Comparison of ENCODE assay signal across 11 cellular contexts in the genomic region with DNA sequence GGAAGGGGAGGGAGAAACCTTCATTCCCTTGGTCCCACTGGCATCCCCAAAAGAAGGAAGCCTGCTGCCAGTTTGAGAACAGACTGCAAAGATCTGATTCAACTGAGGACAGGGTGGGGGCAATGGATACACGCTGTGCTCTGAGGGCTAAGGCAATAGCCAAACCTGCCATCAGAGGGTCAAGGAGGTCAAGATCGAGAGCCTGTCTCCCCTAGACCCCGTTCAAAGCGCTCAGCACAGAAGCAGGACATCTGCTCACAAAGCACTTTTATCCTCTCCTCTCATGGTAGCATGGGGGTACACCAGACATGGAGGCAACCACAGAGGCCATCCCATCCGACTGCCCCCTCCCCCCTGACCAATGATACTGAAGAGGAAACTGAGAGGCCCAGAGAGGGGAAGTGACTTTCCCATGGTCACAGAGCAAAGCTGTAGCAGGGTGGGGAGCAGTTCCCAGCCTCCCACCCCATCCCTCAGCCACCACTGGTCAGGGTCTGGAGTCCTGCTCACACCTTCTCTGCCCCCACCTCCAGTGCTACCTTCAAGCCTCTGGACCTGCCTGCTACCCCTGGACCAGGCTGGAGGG. TPM values are rescaled to one million over a fixed set of nuclear protein-coding genes. Genes with fewer than 3 reads are reported as not detected.
DNase-seq lines count a peak whose midpoint lies in the region; ATAC-seq and TF ChIP-seq lines count a peak whose summit lies in the region.
"Had no signal": no experiment of that assay in that cellular context is flagged by ENCODE, and none has a peak within 500 bp of the region (broad histone marks: within the 10 kb centered on the region; RNA-seq: fewer than 3 reads in every experiment).

No MANE protein-coding gene starts in this region.

- peak overlapping the region; percentile 61 for H3K4me3 Mint-ChIP-seq in activated CD8-positive, alpha-beta memory T cell treated with anti-CD3 and anti-CD28 coated beads, Interleukin-2, amount 10 ng/mL, durations not matched to agents 7 days and 5 days
- peak overlapping the region; percentile 60 to 75 for H3K4me3 Mint-ChIP-seq in effector memory CD8-positive, alpha-beta T cell

- H3K27ac ChIP-seq in OCI-LY7 (ENCODE audit: low read depth, low read length, poor library complexity, severe bottlenecking), result peak overlapping the region; percentile 78
- peak overlapping the region; percentile 48 to 92 (median 77) for H3K27ac ChIP-seq in spleen

- intact Hi-C loops in OCI-LY7 (cut with micrococcal nuclease; ENCODE audit: unreplicated experiment), result no loop called here
- intact Hi-C loops in spleen (cut with DNase I; ENCODE audit: low total_unique reads), result no loop called here

- H3K36me3 Mint-ChIP-seq in activated CD8-positive, alpha-beta memory T cell treated with anti-CD3 and anti-CD28 coated beads, Interleukin-2, amount 10 ng/mL, durations not matched to agents 7 days and 5 days, result peaks cover 7% of the 10 kb centered on the region
- no peaks in the 10 kb centered on the region for H3K36me3 Mint-ChIP-seq in effector memory CD8-positive, alpha-beta T cell (ENCODE audit: insufficient read depth)

- H3K4me2 ChIP-seq in OCI-LY7 (ENCODE audit: low read length), result peak overlapping the region; percentile 61

- H3K27me3 ChIP-seq in spleen (replicated peaks in 1 of 7), result peaks cover 0 to 3% (median 0%) of the 10 kb centered on the region in 7 donors
- H3K27me3 ChIP-seq: BE2C, dorsolateral prefrontal cortex had no signal

- WGBS in spleen, 5 donors, result 25 to 48% (median 46%) methylated on average over 2 to 5 of the region's 5 CpGs

- DNase-seq in activated CD8-positive, alpha-beta memory T cell treated with anti-CD3 and anti-CD28 coated beads, Interleukin-2, amount 10 ng/mL, durations not matched to agents 7 days and 5 days, result no peak
- DNase-seq in activated CD8-positive, alpha-beta memory T cell treated with anti-CD3 and anti-CD28 coated beads, Interleukin-2, amount 50 U/mL, for 48 hours, result no peak
- DNase-seq in OCI-LY7 (ENCODE audit: low spot score) (no peak), spleen (no peak), SKM-1 treated with dmso at 0.1 percent for 144 hours (lab: John Stamatoyannopoulos, UW; ENCODE audit: unreplicated experiment) (no peak)
- no peak for DNase-seq in effector memory CD8-positive, alpha-beta T cell
- DNase-seq: BE2C, NCI-H446 had no signal

- H3K4me1 ChIP-seq in OCI-LY7 (ENCODE audit: insufficient read depth, low read length, poor library complexity, severe bottlenecking), result peaks cover 91% of the 10 kb centered on the region
- H3K4me1 ChIP-seq in spleen, result peaks cover 34 to 100% (median 77%) of the 10 kb centered on the region in 6 donors
- H3K4me1 ChIP-seq: BE2C had no signal

- H3K4me3 ChIP-seq in OCI-LY7 (ENCODE audit: low read depth, low read length, poor library complexity, severe bottlenecking), result peak overlapping the region; percentile 43
- peak overlapping the region in 4 of 8 donors; percentile 15 to 57 (median 24) for H3K4me3 ChIP-seq in spleen
- H3K4me3 ChIP-seq: dorsolateral prefrontal cortex had no signal

- H3K79me2 ChIP-seq in OCI-LY7 (ENCODE audit: insufficient read depth, low read depth, low read length), result peaks cover 36% of the 10 kb centered on the region

- H3K36me3 ChIP-seq in OCI-LY7 (ENCODE audit: insufficient read depth, low read length) (peaks cover 88% of the 10 kb centered on the region), spleen (peaks cover 0 to 24% (median 13%) of the 10 kb centered on the region in 6 donors)
- H3K36me3 ChIP-seq: BE2C had no signal

- peaks cover 42% of the 10 kb centered on the region for H3K4me1 Mint-ChIP-seq in activated CD8-positive, alpha-beta memory T cell treated with anti-CD3 and anti-CD28 coated beads, Interleukin-2, amount 10 ng/mL, durations not matched to agents 7 days and 5 days
- peaks cover 34 to 40% of the 10 kb centered on the region in 2 donors for H3K4me1 Mint-ChIP-seq in effector memory CD8-positive, alpha-beta T cell (ENCODE audit: low read depth in 2 of 2)

- 0 out of 2 replicates have a peak, but pooled peaks cover 5% of the 10 kb centered on the region for H3K9me3 ChIP-seq in OCI-LY7 (ENCODE audit: low read length)
- H3K9me3 ChIP-seq in spleen, result no peaks in the 10 kb centered on the region
- H3K9me3 ChIP-seq: BE2C had no signal

- TF ChIP-seq CTCF in OCI-LY7 (conservative IDR thresholded peaks at IDR 0.05; ENCODE audit: low read length), result no peak
- no peak for TF ChIP-seq CTCF in spleen (IDR thresholded peaks at IDR 0.05 in 8 of 11, conservative IDR thresholded peaks at IDR 0.05 in 3 of 11)

- POLR2A ChIA-PET in OCI-LY7 (lab: Charles Lee), result interaction anchor here (1.0 kb wide), 1 partner anchor 12 kb away, joined by 3 read pairs; no protein-coding TSS in a partner anchor

- H3K27me3 Mint-ChIP-seq in activated CD8-positive, alpha-beta memory T cell treated with anti-CD3 and anti-CD28 coated beads, Interleukin-2, amount 10 ng/mL, durations not matched to agents 7 days and 5 days, result no peaks in the 10 kb centered on the region
- H3K27me3 Mint-ChIP-seq in effector memory CD8-positive, alpha-beta T cell, result no peaks in the 10 kb centered on the region

- H4K20me1 ChIP-seq in OCI-LY7 (ENCODE audit: insufficient read depth, low read length), result no peaks in the 10 kb centered on the region

- no peaks in the 10 kb centered on the region for H3K9me2 ChIP-seq in OCI-LY7 (ENCODE audit: insufficient read depth, low read length)

- H3K9me3 Mint-ChIP-seq in activated CD8-positive, alpha-beta memory T cell treated with anti-CD3 and anti-CD28 coated beads, Interleukin-2, amount 10 ng/mL, durations not matched to agents 7 days and 5 days (ENCODE audit: low read depth), result no peaks in the 10 kb centered on the region
- no peaks in the 10 kb centered on the region for H3K9me3 Mint-ChIP-seq in effector memory CD8-positive, alpha-beta T cell

- CTCF ChIA-PET in activated CD8-positive, alpha-beta memory T cell treated with anti-CD3 and anti-CD28 coated beads, Interleukin-2, amount 10 ng/mL, durations not matched to agents 7 days and 5 days (lab: Charles Lee), result interaction anchor here (0.7 to 7.5 kb wide), 4 partner anchors 8 to 244 kb away, joined by 3 to 93 read pairs (median 5); a partner anchor contains a TSS
- CTCF ChIA-PET in OCI-LY7 (lab: Charles Lee; ENCODE audit: unreplicated experiment), result no interaction called here

- TF ChIP-seq POLR2A in spleen (IDR thresholded peaks at IDR 0.05), result no peak

- H2AFZ ChIP-seq in OCI-LY7 (ENCODE audit: low read length), result no peak overlapping the region

- peak; percentile 5 for ATAC-seq in activated CD8-positive, alpha-beta memory T cell treated with anti-CD3 and anti-CD28 coated beads, Interleukin-2, amount 10 ng/mL, durations not matched to agents 7 days and 5 days
- no peak for ATAC-seq in effector memory CD8-positive, alpha-beta T cell (replicated peaks)
- ATAC-seq in HG03097 (IDR thresholded peaks at IDR 0.05; ENCODE audit: low FRiP score, unreplicated experiment), result no peak
- ATAC-seq in HG02870 (IDR thresholded peaks at IDR 0.05; ENCODE audit: unreplicated experiment), result no peak

- BruUV-seq in OCI-LY7 (replicated peaks; lab: Mats Ljungman, UMichigan), result no TSS peak

- H3K27ac Mint-ChIP-seq in activated CD8-positive, alpha-beta memory T cell treated with anti-CD3 and anti-CD28 coated beads, Interleukin-2, amount 10 ng/mL, durations not matched to agents 7 days and 5 days, result peak overlapping the region; percentile 91
- peak overlapping the region; percentile 89 to 96 for H3K27ac Mint-ChIP-seq in effector memory CD8-positive, alpha-beta T cell

RNA-seq across cellular contexts. Expression of a gene that starts 11.1 kb away (rescaled TPM):
- 10 to 100 TPM; 17.7 to 40.4 TPM for total RNA-seq in activated CD8-positive, alpha-beta memory T cell treated with anti-CD3 and anti-CD28 coated beads, Interleukin-2, amount 10 ng/mL, durations not matched to agents 7 days and 5 days
- total RNA-seq in OCI-LY7 (2014; rRNA removed; shearing (Covaris generic)), result 28.6 and 33.5 TPM in 2 replicates
- total RNA-seq in OCI-LY7 (2022) (59.5 and 66.5 TPM in 2 replicates), spleen (10 to 100 TPM; 22.7 to 67.4 (median 45.4) TPM)
- polyA plus RNA-seq in spleen, result 10 to 100 TPM; 22.3 to 48.5 (median 33.3) TPM

RNA-seq across cellular contexts. Expression of a gene that starts 45.2 kb away (rescaled TPM):
- 10 to 100 TPM; 14.7 to 18.3 TPM for total RNA-seq in activated CD8-positive, alpha-beta memory T cell treated with anti-CD3 and anti-CD28 coated beads, Interleukin-2, amount 10 ng/mL, durations not matched to agents 7 days and 5 days
- 18.5 and 29.3 TPM in 2 replicates for total RNA-seq in OCI-LY7 (2014; rRNA removed; shearing (Covaris generic))
- 14.5 and 16.6 TPM in 2 replicates for total RNA-seq in OCI-LY7 (2022)
- total RNA-seq in spleen, result 10 to 100 TPM; 12.0 to 21.0 (median 17.4) TPM
- 10 to 100 TPM in 1 of 3 donors, 1 to 10 TPM in 2; 4.7 to 10.5 (median 4.9) TPM for polyA plus RNA-seq in spleen

RNA-seq across cellular contexts. Expression of a gene that starts 51.1 kb away (rescaled TPM):
- under 1 TPM; 0.44 to 0.56 TPM for total RNA-seq in activated CD8-positive, alpha-beta memory T cell treated with anti-CD3 and anti-CD28 coated beads, Interleukin-2, amount 10 ng/mL, durations not matched to agents 7 days and 5 days
- 0.73 and 0.77 TPM in 2 replicates for total RNA-seq in OCI-LY7 (2014; rRNA removed; shearing (Covaris generic))
- total RNA-seq in OCI-LY7 (2022), result 1.1 and 1.3 TPM in 2 replicates
- total RNA-seq in spleen, result 1 to 10 TPM in 6 of 7 donors, under 1 TPM in 1; 0.98 to 4.7 (median 2.2) TPM
- polyA plus RNA-seq in spleen, result 1 to 10 TPM in 2 of 3 donors, under 1 TPM in 1; 0.94 to 1.4 (median 1.4) TPM
